In genomic region chr17:39999067-39999466, GRCh38 we compare ENCODE assay signal across 1 cellular context.
TF ChIP-seq lines count a peak whose summit lies in the region.

No MANE protein-coding gene starts in this region.

TF ChIP-seq in WTC11, 78 proteins besides CTCF, POLR2A, EP300 and RAD21 (continued from another document):
- TF ChIP-seq ZBTB43 (CRISPR knock-in tag; IDR thresholded peaks at IDR 0.05), result no peak
- TF ChIP-seq TCF7 (CRISPR knock-in tag; IDR thresholded peaks at IDR 0.05; ENCODE audit: low read depth), result no peak
- no peak for TF ChIP-seq ZNF671 (CRISPR knock-in tag; IDR thresholded peaks at IDR 0.05)
- TF ChIP-seq AR (CRISPR knock-in tag; IDR thresholded peaks at IDR 0.05), result no peak
- TF ChIP-seq E2F5 (CRISPR knock-in tag; IDR thresholded peaks at IDR 0.05), result no peak
- TF ChIP-seq PRRX2 (CRISPR knock-in tag; IDR thresholded peaks at IDR 0.05), result no peak
- TF ChIP-seq CREB1 (CRISPR knock-in tag; IDR thresholded peaks at IDR 0.05), result no peak
- no peak for TF ChIP-seq ZNF219 (CRISPR knock-in tag; IDR thresholded peaks at IDR 0.05; ENCODE audit: borderline replicate concordance)
- TF ChIP-seq ZNF317 (CRISPR knock-in tag; IDR thresholded peaks at IDR 0.05; ENCODE audit: borderline replicate concordance, low read depth), result no peak
- no peak for TF ChIP-seq GTF2I (CRISPR knock-in tag; conservative IDR thresholded peaks at IDR 0.05)
- no peak for TF ChIP-seq MYBL2 (CRISPR knock-in tag; IDR thresholded peaks at IDR 0.05)
